1 cellular context compared by ENCODE assay signal in the genomic region with DNA sequence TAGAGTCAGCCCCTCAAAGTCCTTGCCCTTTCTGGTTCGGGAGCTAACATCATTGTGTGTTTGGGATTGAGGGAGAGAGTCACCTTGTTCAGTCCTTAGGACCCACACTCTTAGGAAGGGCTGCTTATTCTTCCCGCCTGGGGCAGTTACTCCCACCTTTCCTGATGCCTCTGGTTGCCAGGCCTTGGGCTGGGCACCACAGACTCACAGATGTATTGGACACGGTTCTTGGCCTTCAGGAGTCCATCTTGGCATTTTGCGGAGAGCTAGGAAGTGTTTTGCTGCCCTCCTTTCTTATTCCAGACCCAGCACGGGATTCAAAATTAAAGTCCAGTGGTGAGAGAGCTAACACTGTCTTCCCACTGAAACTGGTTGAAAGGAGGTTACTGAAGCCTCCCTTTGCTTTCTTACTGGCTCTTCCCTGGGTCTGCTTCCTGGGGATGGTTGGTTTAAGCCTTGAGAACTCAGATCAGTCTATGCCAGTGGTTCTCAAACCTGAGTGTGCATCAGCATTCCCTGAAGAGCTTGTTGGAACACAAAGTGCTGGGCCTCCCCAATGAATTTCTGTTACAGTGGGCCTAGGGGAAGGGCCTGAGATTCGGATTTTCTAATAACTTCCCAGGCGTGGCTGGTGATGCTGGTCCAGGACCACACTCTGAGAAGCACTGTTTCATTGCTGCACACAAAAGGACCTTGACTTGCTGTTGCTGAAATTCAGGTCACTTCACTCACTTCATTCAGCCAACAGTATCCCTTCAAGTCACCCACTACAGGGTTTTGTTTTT.
TF ChIP-seq lines count a peak whose summit lies in the region.

No MANE protein-coding gene starts in this region.

TF ChIP-seq in WTC11, 78 proteins besides CTCF, POLR2A, EP300 and RAD21 (continued from another document):
- TF ChIP-seq, protein P1, sequence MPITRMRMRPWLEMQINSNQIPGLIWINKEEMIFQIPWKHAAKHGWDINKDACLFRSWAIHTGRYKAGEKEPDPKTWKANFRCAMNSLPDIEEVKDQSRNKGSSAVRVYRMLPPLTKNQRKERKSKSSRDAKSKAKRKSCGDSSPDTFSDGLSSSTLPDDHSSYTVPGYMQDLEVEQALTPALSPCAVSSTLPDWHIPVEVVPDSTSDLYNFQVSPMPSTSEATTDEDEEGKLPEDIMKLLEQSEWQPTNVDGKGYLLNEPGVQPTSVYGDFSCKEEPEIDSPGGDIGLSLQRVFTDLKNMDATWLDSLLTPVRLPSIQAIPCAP (CRISPR knock-in tag; IDR thresholded peaks at IDR 0.05): no peak
- TF ChIP-seq GTF2I (CRISPR knock-in tag; conservative IDR thresholded peaks at IDR 0.05): no peak
- TF ChIP-seq ZNF423 (CRISPR knock-in tag; IDR thresholded peaks at IDR 0.05): no peak
- no peak for TF ChIP-seq ZNF263 (CRISPR knock-in tag; IDR thresholded peaks at IDR 0.05; ENCODE audit: low read depth)
- no peak for TF ChIP-seq NR1H2 (CRISPR knock-in tag; IDR thresholded peaks at IDR 0.05)
- TF ChIP-seq MXD4 (CRISPR knock-in tag; IDR thresholded peaks at IDR 0.05; ENCODE audit: borderline replicate concordance): no peak
- TF ChIP-seq, protein P2, sequence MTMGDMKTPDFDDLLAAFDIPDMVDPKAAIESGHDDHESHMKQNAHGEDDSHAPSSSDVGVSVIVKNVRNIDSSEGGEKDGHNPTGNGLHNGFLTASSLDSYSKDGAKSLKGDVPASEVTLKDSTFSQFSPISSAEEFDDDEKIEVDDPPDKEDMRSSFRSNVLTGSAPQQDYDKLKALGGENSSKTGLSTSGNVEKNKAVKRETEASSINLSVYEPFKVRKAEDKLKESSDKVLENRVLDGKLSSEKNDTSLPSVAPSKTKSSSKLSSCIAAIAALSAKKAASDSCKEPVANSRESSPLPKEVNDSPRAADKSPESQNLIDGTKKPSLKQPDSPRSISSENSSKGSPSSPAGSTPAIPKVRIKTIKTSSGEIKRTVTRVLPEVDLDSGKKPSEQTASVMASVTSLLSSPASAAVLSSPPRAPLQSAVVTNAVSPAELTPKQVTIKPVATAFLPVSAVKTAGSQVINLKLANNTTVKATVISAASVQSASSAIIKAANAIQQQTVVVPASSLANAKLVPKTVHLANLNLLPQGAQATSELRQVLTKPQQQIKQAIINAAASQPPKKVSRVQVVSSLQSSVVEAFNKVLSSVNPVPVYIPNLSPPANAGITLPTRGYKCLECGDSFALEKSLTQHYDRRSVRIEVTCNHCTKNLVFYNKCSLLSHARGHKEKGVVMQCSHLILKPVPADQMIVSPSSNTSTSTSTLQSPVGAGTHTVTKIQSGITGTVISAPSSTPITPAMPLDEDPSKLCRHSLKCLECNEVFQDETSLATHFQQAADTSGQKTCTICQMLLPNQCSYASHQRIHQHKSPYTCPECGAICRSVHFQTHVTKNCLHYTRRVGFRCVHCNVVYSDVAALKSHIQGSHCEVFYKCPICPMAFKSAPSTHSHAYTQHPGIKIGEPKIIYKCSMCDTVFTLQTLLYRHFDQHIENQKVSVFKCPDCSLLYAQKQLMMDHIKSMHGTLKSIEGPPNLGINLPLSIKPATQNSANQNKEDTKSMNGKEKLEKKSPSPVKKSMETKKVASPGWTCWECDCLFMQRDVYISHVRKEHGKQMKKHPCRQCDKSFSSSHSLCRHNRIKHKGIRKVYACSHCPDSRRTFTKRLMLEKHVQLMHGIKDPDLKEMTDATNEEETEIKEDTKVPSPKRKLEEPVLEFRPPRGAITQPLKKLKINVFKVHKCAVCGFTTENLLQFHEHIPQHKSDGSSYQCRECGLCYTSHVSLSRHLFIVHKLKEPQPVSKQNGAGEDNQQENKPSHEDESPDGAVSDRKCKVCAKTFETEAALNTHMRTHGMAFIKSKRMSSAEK (CRISPR knock-in tag; IDR thresholded peaks at IDR 0.05; ENCODE audit: borderline replicate concordance): no peak
- TF ChIP-seq NFYB (CRISPR knock-in tag; conservative IDR thresholded peaks at IDR 0.05; ENCODE audit: low read depth): no peak
TF ChIP-seq in WTC11: peak in this region for 0.
